ENCODE assay signal across 1 cellular context in genomic region chr18:12315911-12316310, GRCh38.
TF ChIP-seq lines count a peak whose summit lies in the region.

No MANE protein-coding gene starts in this region.

TF ChIP-seq in HepG2, 621 proteins besides CTCF, POLR2A, EP300 and RAD21:
- no peak for TF ChIP-seq ZNF83 (CRISPR knock-in tag; IDR thresholded peaks at IDR 0.05; ENCODE audit: borderline replicate concordance)
- TF ChIP-seq PHF20 (CRISPR knock-in tag; IDR thresholded peaks at IDR 0.05), result no peak
- TF ChIP-seq U2AF1 (optimal IDR thresholded peaks at IDR 0.05; ENCODE audit: low read depth, low read length), result no peak
- TF ChIP-seq ZNF17 (CRISPR knock-in tag; IDR thresholded peaks at IDR 0.05), result no peak
- no peak for TF ChIP-seq MXD1 (CRISPR knock-in tag; IDR thresholded peaks at IDR 0.05)
